In genomic region chr21:34890724-34891609, GRCh38 we compare ENCODE assay signal across 8 cellular contexts.
DNase-seq lines count a peak whose midpoint lies in the region; ATAC-seq and TF ChIP-seq lines count a peak whose summit lies in the region.

No MANE protein-coding gene starts in this region.

- peaks cover 22% of the 10 kb centered on the region for H3K4me1 Mint-ChIP-seq in brain
- H3K4me1 Mint-ChIP-seq in stimulated activated naive CD8-positive, alpha-beta T cell treated with anti-CD3 and anti-CD28 coated beads, Interleukin-15, Interleukin-2, amounts not matched to agents 100 ng/mL and 50 ng/mL, for 24 hours (ENCODE audit: low read depth), result peaks cover 63% of the 10 kb centered on the region

- TF ChIP-seq CTCF in brain (conservative IDR thresholded peaks at IDR 0.05), result no peak
- TF ChIP-seq CTCF in kidney epithelial cell (IDR thresholded peaks at IDR 0.05; ENCODE audit: insufficient read depth, low read length, poor library complexity, severe bottlenecking), result no peak

- DNase-seq in Ammon's horn (ENCODE audit: low spot score) (peak; percentile 16), M059J (ENCODE audit: low read depth) (peak; percentile 67), kidney epithelial cell (ENCODE audit: low read depth) (no peak), NCI-H2171 treated with DMSO at 0.1 percent for 48 hours (lab: John Stamatoyannopoulos, UW) (no peak), activated gamma-delta T cell (lab: John Stamatoyannopoulos, UW) (no peak)

- no peaks in the 10 kb centered on the region for H3K36me3 ChIP-seq in kidney epithelial cell (ENCODE audit: control insufficient read depth, insufficient read depth, low read length)

- no peaks in the 10 kb centered on the region for H3K27me3 ChIP-seq in kidney epithelial cell (ENCODE audit: control insufficient read depth, insufficient read depth, low read length)

- H3K27ac Mint-ChIP-seq in brain, result peak overlapping the region in 2 of 5 experiments; percentile 44 to 72
- peak overlapping the region; percentile 71 for H3K27ac Mint-ChIP-seq in stimulated activated naive CD8-positive, alpha-beta T cell treated with anti-CD3 and anti-CD28 coated beads, Interleukin-15, Interleukin-2, amounts not matched to agents 100 ng/mL and 50 ng/mL, for 24 hours

- peak overlapping the region; percentile 41 for H3K4me3 ChIP-seq in kidney epithelial cell (ENCODE audit: low read depth, low read length)

- no peaks in the 10 kb centered on the region for H3K36me3 Mint-ChIP-seq in brain
- peaks cover 14% of the 10 kb centered on the region for H3K36me3 Mint-ChIP-seq in stimulated activated naive CD8-positive, alpha-beta T cell treated with anti-CD3 and anti-CD28 coated beads, Interleukin-15, Interleukin-2, amounts not matched to agents 100 ng/mL and 50 ng/mL, for 24 hours (ENCODE audit: low read depth)

- H3K4me3 Mint-ChIP-seq in brain, result peak overlapping the region in 4 of 5 experiments; percentile 22 to 75 (median 73)
- peak overlapping the region; percentile 90 for H3K4me3 Mint-ChIP-seq in stimulated activated naive CD8-positive, alpha-beta T cell treated with anti-CD3 and anti-CD28 coated beads, Interleukin-15, Interleukin-2, amounts not matched to agents 100 ng/mL and 50 ng/mL, for 24 hours

- ATAC-seq in HG03565 (IDR thresholded peaks at IDR 0.05; ENCODE audit: unreplicated experiment), result no peak

- peaks cover 85% of the 10 kb centered on the region for H3K27me3 Mint-ChIP-seq in brain
- H3K27me3 Mint-ChIP-seq in stimulated activated naive CD8-positive, alpha-beta T cell treated with anti-CD3 and anti-CD28 coated beads, Interleukin-15, Interleukin-2, amounts not matched to agents 100 ng/mL and 50 ng/mL, for 24 hours, result peaks cover 6% of the 10 kb centered on the region

- peaks cover 0 to 7% (median 4%) of the 10 kb centered on the region in 5 experiments for H3K9me3 Mint-ChIP-seq in brain
- H3K9me3 Mint-ChIP-seq in stimulated activated naive CD8-positive, alpha-beta T cell treated with anti-CD3 and anti-CD28 coated beads, Interleukin-15, Interleukin-2, amounts not matched to agents 100 ng/mL and 50 ng/mL, for 24 hours, result no peaks in the 10 kb centered on the region

Comparison
In these comparisons a context has a peak if more than half of its experiments do, and no peak if none do; other contexts are left out.
1. DNase-seq: peak in Ammon's horn (single experiment) and M059J (single experiment); none in kidney epithelial cell (single experiment), NCI-H2171 treated with DMSO at 0.1 percent for 48 hours (single experiment) and activated gamma-delta T cell (single experiment).